Comparison of ENCODE assay signal across 9 cellular contexts in genomic region chr19:19597809-19598306, GRCh38. TPM values are rescaled to one million over a fixed set of nuclear protein-coding genes. Genes with fewer than 3 reads are reported as not detected.
DNase-seq lines count a peak whose midpoint lies in the region; ATAC-seq, FAIRE-seq and TF ChIP-seq lines count a peak whose summit lies in the region.
"Had no signal": no experiment of that assay in that cellular context is flagged by ENCODE, and none has a peak within 500 bp of the region (broad histone marks: within the 10 kb centered on the region; RNA-seq: fewer than 3 reads in every experiment).

No MANE protein-coding gene starts in this region.

- H3K4me3 ChIP-seq in A673 (ENCODE audit: low read depth, low read length, poor library complexity, severe bottlenecking) (no peak overlapping the region), dorsolateral prefrontal cortex (no peak overlapping the region)

- H3K9me3 Mint-ChIP-seq in T-helper 1 cell treated with Interleukin-12 subunit alpha and Interleukin-12 subunit beta and Interleukin-4 antibody, amounts not matched to agents 30 μg/mL and 1 μg/mL, for 36 hours, result peaks cover 4% of the 10 kb centered on the region
- no peaks in the 10 kb centered on the region for H3K9me3 Mint-ChIP-seq in effector memory CD8-positive, alpha-beta T cell

- peak; percentile 61 for ATAC-seq in HG02571 (IDR thresholded peaks at IDR 0.05; ENCODE audit: unreplicated experiment)
- peak; percentile 76 for ATAC-seq in effector memory CD8-positive, alpha-beta T cell (replicated peaks)

- H3K36me3 ChIP-seq in A673 (ENCODE audit: insufficient read depth, low read length, poor library complexity, severe bottlenecking), result no peaks in the 10 kb centered on the region

- POLR2A ChIA-PET in A673 (lab: Charles Lee; ENCODE audit: low non-redundant PET), result interaction anchor here (0.7 kb wide), 1 partner anchor 302 kb away, joined by 8 read pairs; no protein-coding TSS in a partner anchor

- H3K4me1 ChIP-seq in A673 (ENCODE audit: insufficient read depth, low read length, poor library complexity, severe bottlenecking), result no peaks in the 10 kb centered on the region

- H3K27ac ChIP-seq in A673 (ENCODE audit: low read depth, low read length, poor library complexity, severe bottlenecking) (no peak overlapping the region), dorsolateral prefrontal cortex (no peak overlapping the region)

- peak overlapping the region; percentile 92 for H3K27ac Mint-ChIP-seq in T-helper 1 cell treated with Interleukin-12 subunit alpha and Interleukin-12 subunit beta and Interleukin-4 antibody, amounts not matched to agents 30 μg/mL and 1 μg/mL, for 36 hours
- peak overlapping the region; percentile 99 for H3K27ac Mint-ChIP-seq in effector memory CD8-positive, alpha-beta T cell

- H3K27me3 Mint-ChIP-seq in T-helper 1 cell treated with Interleukin-12 subunit alpha and Interleukin-12 subunit beta and Interleukin-4 antibody, amounts not matched to agents 30 μg/mL and 1 μg/mL, for 36 hours (ENCODE audit: low read depth), result no peaks in the 10 kb centered on the region
- no peaks in the 10 kb centered on the region for H3K27me3 Mint-ChIP-seq in effector memory CD8-positive, alpha-beta T cell

- no TSS peak for BruUV-seq in A673 (replicated peaks; lab: Mats Ljungman, UMichigan)

- H3K36me3 Mint-ChIP-seq in T-helper 1 cell treated with Interleukin-12 subunit alpha and Interleukin-12 subunit beta and Interleukin-4 antibody, amounts not matched to agents 30 μg/mL and 1 μg/mL, for 36 hours (ENCODE audit: low read depth), result peaks cover 43% of the 10 kb centered on the region
- H3K36me3 Mint-ChIP-seq in effector memory CD8-positive, alpha-beta T cell (ENCODE audit: insufficient read depth), result peaks cover 51% of the 10 kb centered on the region

- DNase-seq in GM12891 (ENCODE audit: insufficient read length, low spot score) (no peak), NCI-H226 (no peak), A673 (ENCODE audit: low spot score) (no peak), DMS53 treated with DMSO at 0.1 percent for 48 hours (lab: John Stamatoyannopoulos, UW; ENCODE audit: unreplicated experiment) (no peak), dorsolateral prefrontal cortex (no peak)
- DNase-seq in effector memory CD8-positive, alpha-beta T cell, result peak; percentile 56 to 59 (median 57)

- no peaks in the 10 kb centered on the region for H3K9me3 ChIP-seq in A673 (ENCODE audit: low read depth, low read length, poor library complexity, severe bottlenecking)

- H3K27me3 ChIP-seq in A673 (replicated peaks; ENCODE audit: insufficient read depth, low read depth, low read length, poor library complexity) (no peaks in the 10 kb centered on the region), dorsolateral prefrontal cortex (no peaks in the 10 kb centered on the region)

- peak; percentile 88 for FAIRE-seq in GM12891 (lab: Jason Lieb, UNC)
- FAIRE-seq: keratinocyte had no signal

- peak overlapping the region; percentile 66 for H3K4me3 Mint-ChIP-seq in T-helper 1 cell treated with Interleukin-12 subunit alpha and Interleukin-12 subunit beta and Interleukin-4 antibody, amounts not matched to agents 30 μg/mL and 1 μg/mL, for 36 hours
- H3K4me3 Mint-ChIP-seq in effector memory CD8-positive, alpha-beta T cell, result peak overlapping the region; percentile 62 to 80

- 0 out of 2 replicates have a peak, but pooled peaks have one; percentile 30 for TF ChIP-seq POLR2A in GM12891 (IDR thresholded peaks at IDR 0.05; ENCODE audit: low read depth, low read length)

- CTCF ChIA-PET in A673 (lab: Charles Lee), result no interaction called here

- peaks cover 57% of the 10 kb centered on the region for H3K4me1 Mint-ChIP-seq in T-helper 1 cell treated with Interleukin-12 subunit alpha and Interleukin-12 subunit beta and Interleukin-4 antibody, amounts not matched to agents 30 μg/mL and 1 μg/mL, for 36 hours (ENCODE audit: low read depth)
- peaks cover 44 to 46% of the 10 kb centered on the region in 2 donors for H3K4me1 Mint-ChIP-seq in effector memory CD8-positive, alpha-beta T cell (ENCODE audit: low read depth in 2 of 2)

- no peak for TF ChIP-seq CTCF in A673 (conservative IDR thresholded peaks at IDR 0.05; ENCODE audit: low read depth, low read length)
- TF ChIP-seq CTCF in dorsolateral prefrontal cortex (IDR thresholded peaks at IDR 0.05 in 54 of 56, conservative IDR thresholded peaks at IDR 0.05 in 2 of 56; ENCODE audit: low read depth in 1 of 56, partially characterized antibody in 56 of 56), result no peak

- intact Hi-C loops in A673 (cut with micrococcal nuclease; ENCODE audit: unreplicated experiment) (no loop called here), dorsolateral prefrontal cortex (cut with DNase I) (no loop called here)

TF ChIP-seq in GM12891, 5 proteins besides CTCF, POLR2A, EP300 and RAD21:
- no peak for TF ChIP-seq TAF1 (IDR thresholded peaks at IDR 0.05; ENCODE audit: low read depth, low read length)
- 0 out of 2 replicates have a peak, but pooled peaks have one; percentile 27 for TF ChIP-seq POU2F2 (IDR thresholded peaks at IDR 0.05; ENCODE audit: low read depth, low read length)
- TF ChIP-seq PAX5 (IDR thresholded peaks at IDR 0.05; ENCODE audit: insufficient read depth, low read length, severe bottlenecking), result peak; percentile 66

RNA-seq across cellular contexts. Expression of gene PBX4, which starts 20.6 kb away (rescaled TPM):
- polyA plus RNA-seq in GM12891 (2012; ENCODE audit: low read depth, missing spikeins), result 1.4 TPM
- 3.1 and 4.6 TPM in 2 replicates for total RNA-seq in A673 (2021)
- 1 to 10 TPM; 1.2 to 9.5 (median 4.3) TPM for total RNA-seq in dorsolateral prefrontal cortex

RNA-seq across cellular contexts. Expression of gene LPAR2, which starts 30.2 kb away (rescaled TPM):
- polyA plus RNA-seq in GM12891 (2012; ENCODE audit: low read depth, missing spikeins), result 12.5 TPM
- total RNA-seq in A673 (2021) (17.2 and 20.6 TPM in 2 replicates), dorsolateral prefrontal cortex (10 to 100 TPM in 31 of 120 experiments, 1 to 10 TPM in 89; 1.9 to 15.8 (median 8.2) TPM)

RNA-seq across cellular contexts. Expression of gene GMIP, which starts 45.6 kb away (rescaled TPM):
- polyA plus RNA-seq in GM12891 (2012; ENCODE audit: low read depth, missing spikeins), result 37.7 TPM
- total RNA-seq in A673 (2021) (9.0 and 10.9 TPM in 2 replicates), dorsolateral prefrontal cortex (10 to 100 TPM in 57 of 120 experiments, 1 to 10 TPM in 63; 5.0 to 20.2 (median 9.8) TPM)

RNA-seq across cellular contexts. Expression of gene CILP2, which starts 59.8 kb away (rescaled TPM):
- 0.28 TPM for polyA plus RNA-seq in GM12891 (2012; ENCODE audit: low read depth, missing spikeins)
- total RNA-seq in A673 (2021), result 0.77 and 1.6 TPM in 2 replicates
- 1 to 10 TPM in 27 of 120 experiments, under 1 TPM in 92, not detected in 1; 0.13 to 2.3 (median 0.68) TPM for total RNA-seq in dorsolateral prefrontal cortex

Comparison
In these comparisons a context has a peak if more than half of its experiments do, and no peak if none do; other contexts are left out.
1. DNase-seq: peak in effector memory CD8-positive, alpha-beta T cell (3 of 3); none in GM12891 (single experiment), NCI-H226 (single experiment), A673 (single experiment), DMS53 treated with DMSO at 0.1 percent for 48 hours (single experiment) and dorsolateral prefrontal cortex (0 of 10).